ENCODE assay signal across 9 cellular contexts in genomic region chr5:111748304-111748763, GRCh38. TPM values are rescaled to one million over a fixed set of nuclear protein-coding genes. Genes with fewer than 3 reads are reported as not detected.
A peak's percentile ranks its signal among the peaks of the same experiment; 100 is the strongest.
DNase-seq lines count a peak whose midpoint lies in the region.
"Had no signal": no experiment of that assay in that cellular context is flagged by ENCODE, and none has a peak within 500 bp of the region (broad histone marks: within the 10 kb centered on the region; RNA-seq: fewer than 3 reads in every experiment).

No MANE protein-coding gene starts in this region.

- DNase-seq in Daoy (ENCODE audit: low read depth) (peak; percentile 96), NCI-H226 (peak; percentile 93), myocyte (ENCODE audit: low read depth) (peak; percentile 95), NCI-H1930 (lab: John Stamatoyannopoulos, UW) (no peak), Karpas-422 (no peak)
- no peak for DNase-seq in stimulated activated CD4-positive, alpha-beta T cell treated with anti-CD3 and anti-CD28 coated beads, Interleukin-4, amount 100 ng/mL, for 4 hours
- no peak for DNase-seq in activated CD4-positive, alpha-beta T cell treated with anti-CD3 and anti-CD28 coated beads, Interleukin-2, amount 50 U/mL, for 4 hours

- no peak overlapping the region for H3K4me2 ChIP-seq in Karpas-422 (ENCODE audit: low read depth, low read length, poor library complexity, severe bottlenecking)

- H3K9ac ChIP-seq in endocrine pancreas (ENCODE audit: control insufficient read depth, insufficient read depth, low read length) (no peak overlapping the region), Karpas-422 (ENCODE audit: low read length) (no peak overlapping the region)

- H2AFZ ChIP-seq in Karpas-422 (ENCODE audit: low read length) = no peak overlapping the region

- H3K4me1 ChIP-seq in endocrine pancreas (ENCODE audit: control insufficient read depth, insufficient read depth, low read length) (peaks cover 17% of the 10 kb centered on the region), Karpas-422 (ENCODE audit: low read length) (no peaks in the 10 kb centered on the region)

- H3K9me2 ChIP-seq in Karpas-422 (replicated peaks; ENCODE audit: insufficient read depth, low read length) = no peaks in the 10 kb centered on the region

- H3K36me3 ChIP-seq in endocrine pancreas (ENCODE audit: control insufficient read depth, insufficient read depth, low read length) (no peaks in the 10 kb centered on the region), Karpas-422 (ENCODE audit: insufficient read depth, low read length) (no peaks in the 10 kb centered on the region)

- H3K27ac ChIP-seq in Karpas-422 (ENCODE audit: low read length) = no peak overlapping the region
- H3K27ac ChIP-seq: SK-N-MC had no signal

- H3K9me3 ChIP-seq in endocrine pancreas (ENCODE audit: control insufficient read depth, low read length) (no peaks in the 10 kb centered on the region), Karpas-422 (ENCODE audit: low read length) (no peaks in the 10 kb centered on the region)

- H3K4me3 ChIP-seq in endocrine pancreas (ENCODE audit: control insufficient read depth, insufficient read depth, low read length) (peak overlapping the region; percentile 29), Karpas-422 (ENCODE audit: low read length) (no peak overlapping the region)
- H3K4me3 ChIP-seq: SK-N-MC had no signal

- no peaks in the 10 kb centered on the region for H4K20me1 ChIP-seq in Karpas-422 (ENCODE audit: insufficient read depth, low read depth, low read length)

- H3K79me2 ChIP-seq in Karpas-422 (ENCODE audit: low read length) = no peaks in the 10 kb centered on the region

- H3K27me3 ChIP-seq in endocrine pancreas (ENCODE audit: control insufficient read depth, insufficient read depth, low read length) = no peaks in the 10 kb centered on the region
- H3K27me3 ChIP-seq in Karpas-422 (ENCODE audit: low read length) = no peaks in the 10 kb centered on the region

RNA-seq across cellular contexts. Expression of gene NREP, which starts 8.7 kb away (rescaled TPM):
- 171 and 173 TPM in 2 replicates for total RNA-seq in Daoy (2014; rRNA removed; shearing (Covaris generic))
- total RNA-seq in myocyte = 142 and 169 TPM in 2 replicates
- polyA plus RNA-seq in myocyte (2012) = 76.0 TPM
- 2.7 and 5.8 TPM in 2 replicates for total RNA-seq in Karpas-422 (2014; rRNA removed; shearing (Covaris generic); ENCODE audit: low replicate concordance)

Comparison
In these comparisons a context has a peak if more than half of its experiments do, and no peak if none do; other contexts are left out.
1. DNase-seq: peak in Daoy (single experiment), NCI-H226 (single experiment) and myocyte (single experiment); none in NCI-H1930 (0 of 2), Karpas-422 (single experiment), stimulated activated CD4-positive, alpha-beta T cell treated with anti-CD3 and anti-CD28 coated beads, Interleukin-4, amount 100 ng/mL, for 4 hours (0 of 2) and activated CD4-positive, alpha-beta T cell treated with anti-CD3 and anti-CD28 coated beads, Interleukin-2, amount 50 U/mL, for 4 hours (0 of 2).
2. RNA of gene NREP, which starts 8.7 kb away (total RNA-seq): 171 to 173 TPM in Daoy and 142 to 169 TPM in myocyte; 2.7 to 5.8 TPM in Karpas-422; every median in the first group is over 10 times any median in the second.